7 cellular contexts compared by ENCODE assay signal in genomic region chr3:195968104-195968503, GRCh38. TPM values are rescaled to one million over a fixed set of nuclear protein-coding genes. Genes with fewer than 3 reads are reported as not detected.
DNase-seq lines count a peak whose midpoint lies in the region; ATAC-seq and TF ChIP-seq lines count a peak whose summit lies in the region.
"Not testable (repeated sequence)": the region's sequence is repeated elsewhere in the genome, so short reads cannot be mapped to it uniquely, and the experiment has no call there.

No MANE protein-coding gene starts in this region.

- H3K4me1 Mint-ChIP-seq in activated CD4-positive, alpha-beta T cell treated with anti-CD3 and anti-CD28 coated beads, Interleukin-2, amount 10 ng/mL, durations not matched to agents 24 days and 14 days; stimulated activated memory B cell treated with anti-CD40 and anti-IgM and Interleukin-4, amounts not matched to agents 10 μg/mL and 1 μg/mL and 100 μg/mL, for 72 hours: not testable (repeated sequence)

- not testable (repeated sequence) for H3K4me3 Mint-ChIP-seq in activated CD4-positive, alpha-beta T cell treated with anti-CD3 and anti-CD28 coated beads, Interleukin-2, amount 10 ng/mL, durations not matched to agents 24 days and 14 days; stimulated activated memory B cell treated with anti-CD40 and anti-IgM and Interleukin-4, amounts not matched to agents 10 μg/mL and 1 μg/mL and 100 μg/mL, for 72 hours

- peak; percentile 9 for ATAC-seq in Right ventricle myocardium superior (ENCODE audit: poor library complexity)
- ATAC-seq in left lobe of liver; aorta (ENCODE audit: low FRiP score): not testable (repeated sequence)
- peak; percentile 48 for ATAC-seq in stimulated activated memory B cell treated with anti-CD40 and anti-IgM and Interleukin-4, amounts not matched to agents 10 μg/mL and 1 μg/mL and 100 μg/mL, for 72 hours

- not testable (repeated sequence) for TF ChIP-seq CTCF in sigmoid colon (IDR thresholded peaks at IDR 0.05)

- TF ChIP-seq POLR2A in sigmoid colon (IDR thresholded peaks at IDR 0.05), result not testable (repeated sequence)

- WGBS in sigmoid colon, 2 donors, result 94 to 96% methylated on average over 8 of the region's 10 CpGs
- 81 to 86% methylated on average over 8 of the region's 10 CpGs for WGBS in aorta, 2 donors

- H3K4me1 ChIP-seq in sigmoid colon; aorta (ENCODE audit: control insufficient read depth in 1 of 2, insufficient read depth in 2 of 2, low read length in 2 of 2): not testable (repeated sequence)

- peaks cover 0 to 71% (median 33%) of the 10 kb centered on the region in 4 donors for H3K36me3 ChIP-seq in sigmoid colon
- not testable (repeated sequence) for H3K36me3 ChIP-seq in aorta (ENCODE audit: control insufficient read depth in 1 of 2, insufficient read depth in 2 of 2, low read length in 1 of 2)

- not testable (repeated sequence) for TF ChIP-seq EP300 in sigmoid colon (IDR thresholded peaks at IDR 0.05)

- not testable (repeated sequence) for H3K9me3 ChIP-seq in sigmoid colon; aorta (ENCODE audit: control insufficient read depth, low read length)

- H3K4me3 ChIP-seq in sigmoid colon; aorta (ENCODE audit: low read length in 2 of 2): not testable (repeated sequence)

- not testable (repeated sequence) for H3K27me3 ChIP-seq in sigmoid colon; aorta (ENCODE audit: control insufficient read depth in 1 of 2, insufficient read depth in 2 of 2, low read length in 1 of 2)

- H3K36me3 Mint-ChIP-seq in activated CD4-positive, alpha-beta T cell treated with anti-CD3 and anti-CD28 coated beads, Interleukin-2, amount 10 ng/mL, durations not matched to agents 24 days and 14 days (ENCODE audit: low read depth), result peaks cover 41% of the 10 kb centered on the region
- peaks cover 34% of the 10 kb centered on the region for H3K36me3 Mint-ChIP-seq in stimulated activated memory B cell treated with anti-CD40 and anti-IgM and Interleukin-4, amounts not matched to agents 10 μg/mL and 1 μg/mL and 100 μg/mL, for 72 hours

- H3K27ac ChIP-seq in sigmoid colon; aorta (ENCODE audit: low read depth in 1 of 2, low read length in 2 of 2): not testable (repeated sequence)

- DNase-seq in activated CD4-positive, alpha-beta T cell treated with anti-CD3 and anti-CD28 coated beads, Interleukin-2, amount 10 ng/mL, durations not matched to agents 24 days and 14 days, result peak; percentile 50
- DNase-seq in Right ventricle myocardium superior, result not testable (repeated sequence)
- DNase-seq in left lobe of liver (ENCODE audit: low spot score) (peak; percentile 42), posterior vena cava (ENCODE audit: low spot score) (peak; percentile 71), sigmoid colon (peak; percentile 8), aorta (peak; percentile 37 to 53)

- intact Hi-C loops in activated CD4-positive, alpha-beta T cell treated with anti-CD3 and anti-CD28 coated beads, Interleukin-2, amount 10 ng/mL, durations not matched to agents 24 days and 14 days (cut with micrococcal nuclease); Right ventricle myocardium superior (cut with DNase I); posterior vena cava (cut with DNase I); sigmoid colon (cut with DNase I); aorta (cut with DNase I): not testable (repeated sequence)

- not testable (repeated sequence) for H3K9me3 Mint-ChIP-seq in activated CD4-positive, alpha-beta T cell treated with anti-CD3 and anti-CD28 coated beads, Interleukin-2, amount 10 ng/mL, durations not matched to agents 24 days and 14 days; stimulated activated memory B cell treated with anti-CD40 and anti-IgM and Interleukin-4, amounts not matched to agents 10 μg/mL and 1 μg/mL and 100 μg/mL, for 72 hours

- H3K27ac Mint-ChIP-seq in activated CD4-positive, alpha-beta T cell treated with anti-CD3 and anti-CD28 coated beads, Interleukin-2, amount 10 ng/mL, durations not matched to agents 24 days and 14 days; stimulated activated memory B cell treated with anti-CD40 and anti-IgM and Interleukin-4, amounts not matched to agents 10 μg/mL and 1 μg/mL and 100 μg/mL, for 72 hours: not testable (repeated sequence)

- not testable (repeated sequence) for H3K27me3 Mint-ChIP-seq in activated CD4-positive, alpha-beta T cell treated with anti-CD3 and anti-CD28 coated beads, Interleukin-2, amount 10 ng/mL, durations not matched to agents 24 days and 14 days; stimulated activated memory B cell treated with anti-CD40 and anti-IgM and Interleukin-4, amounts not matched to agents 10 μg/mL and 1 μg/mL and 100 μg/mL, for 72 hours

RNA-seq across cellular contexts. Expression of gene TNK2, which starts 59.8 kb away (rescaled TPM):
- total RNA-seq in activated CD4-positive, alpha-beta T cell treated with anti-CD3 and anti-CD28 coated beads, Interleukin-2, amount 10 ng/mL, durations not matched to agents 24 days and 14 days, result 101 and 110 TPM in 2 replicates
- 26.7 TPM for total RNA-seq in Right ventricle myocardium superior
- 55.2 TPM for total RNA-seq in left lobe of liver
- total RNA-seq in posterior vena cava, result 10 to 100 TPM; 24.3 to 34.1 TPM
- 10 to 100 TPM; 12.5 to 41.0 (median 18.1) TPM for total RNA-seq in sigmoid colon
- 10 to 100 TPM in 2 of 3 donors, 1 to 10 TPM in 1; 8.4 to 44.0 (median 17.1) TPM for polyA plus RNA-seq in sigmoid colon
- total RNA-seq in aorta, result 10 to 100 TPM; 51.7 to 81.3 TPM
- 100 to 1,000 TPM in 1 of 2 donors, 1 to 10 TPM in 1; 9.3 to 162 TPM for polyA plus RNA-seq in aorta
